9 cellular contexts compared by ENCODE assay signal in the genomic region with DNA sequence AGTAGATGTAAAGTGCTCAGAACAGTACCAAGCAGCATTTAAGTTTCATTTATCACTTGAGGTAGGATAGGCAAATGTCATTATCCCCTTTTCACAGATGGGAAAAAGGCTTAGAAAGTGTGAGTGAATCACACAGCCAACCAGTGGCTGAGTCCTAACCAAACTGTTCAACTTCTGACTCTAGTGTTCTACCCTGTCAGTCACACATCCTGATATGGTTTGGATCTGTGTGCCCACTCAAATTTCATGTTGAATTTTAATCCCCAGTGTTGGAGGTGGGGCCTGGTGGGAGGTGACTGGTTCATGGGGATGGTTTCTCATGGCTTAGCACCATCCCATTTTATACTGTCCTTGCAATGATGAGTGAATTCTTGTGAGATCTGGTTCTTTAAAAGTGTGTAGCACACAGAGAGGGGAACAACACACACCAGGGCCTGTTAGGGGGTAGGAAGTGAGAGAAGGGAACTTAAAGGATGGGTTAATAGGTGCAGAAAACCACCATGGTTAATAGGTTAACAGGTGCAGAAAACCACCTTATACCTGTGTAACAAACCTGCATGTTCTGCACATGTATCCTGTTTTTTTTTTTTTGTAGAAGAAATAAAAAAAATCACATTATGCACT.
DNase-seq lines count a peak whose midpoint lies in the region; ATAC-seq, FAIRE-seq and TF ChIP-seq lines count a peak whose summit lies in the region.
"Had no signal": no experiment of that assay in that cellular context is flagged by ENCODE, and none has a peak within 500 bp of the region (broad histone marks: within the 10 kb centered on the region; RNA-seq: fewer than 3 reads in every experiment).

No MANE protein-coding gene starts in this region.

- peak; percentile 92 for ATAC-seq in GM21529 (IDR thresholded peaks at IDR 0.05; ENCODE audit: unreplicated experiment)
- ATAC-seq in HG03558 (IDR thresholded peaks at IDR 0.05; ENCODE audit: extremely low read depth, unreplicated experiment): peak; percentile 92

- no peak for TF ChIP-seq EP300 in esophagus muscularis mucosa (IDR thresholded peaks at IDR 0.05)

- H3K9me3 ChIP-seq in esophagus muscularis mucosa (peaks cover 0 to 9% (median 0%) of the 10 kb centered on the region in 4 donors), esophagus squamous epithelium (no peaks in the 10 kb centered on the region)

- H3K27me3 ChIP-seq in esophagus muscularis mucosa (no peaks in the 10 kb centered on the region), esophagus squamous epithelium (no peaks in the 10 kb centered on the region)

- H3K4me3 ChIP-seq in esophagus muscularis mucosa: no peak overlapping the region
- no peak overlapping the region for H3K4me3 ChIP-seq in esophagus squamous epithelium

- DNase-seq in GM18507 (ENCODE audit: extremely low spot score, insufficient read length, low read depth): peak; percentile 8
- peak in 31 of 42 donors; percentile 3 to 75 (median 34) for DNase-seq in head of caudate nucleus
- DNase-seq in Kasumi-1 (lab: John Stamatoyannopoulos, UW): no peak
- DNase-seq in esophagus muscularis mucosa (ENCODE audit: extremely low spot score): no peak
- DNase-seq in AG08395 (ENCODE audit: low spot score): no peak
- DNase-seq in esophagus squamous epithelium (lab: John Stamatoyannopoulos, UW): no peak
- DNase-seq: natural killer cell had no signal

- H3K4me1 ChIP-seq in esophagus muscularis mucosa (no peaks in the 10 kb centered on the region), esophagus squamous epithelium (no peaks in the 10 kb centered on the region)

- no peaks in the 10 kb centered on the region for H3K36me3 ChIP-seq in esophagus muscularis mucosa
- no peaks in the 10 kb centered on the region for H3K36me3 ChIP-seq in esophagus squamous epithelium

- TF ChIP-seq POLR2A in esophagus muscularis mucosa (IDR thresholded peaks at IDR 0.05; ENCODE audit: low read depth) (no peak), esophagus squamous epithelium (IDR thresholded peaks at IDR 0.05) (no peak)

- H3K27ac ChIP-seq in esophagus muscularis mucosa (replicated peaks in 1 of 4) (no peak overlapping the region), esophagus squamous epithelium (no peak overlapping the region)

- peak; percentile 96 for FAIRE-seq in GM18507 (lab: Jason Lieb, UNC)

- intact Hi-C loops in head of caudate nucleus (cut with DNase I): no loop called here
- intact Hi-C loops in esophagus muscularis mucosa (cut with DNase I): no loop called here
- intact Hi-C loops in esophagus squamous epithelium (cut with DNase I): no loop called here

- TF ChIP-seq CTCF in esophagus muscularis mucosa (IDR thresholded peaks at IDR 0.05) (no peak), esophagus squamous epithelium (IDR thresholded peaks at IDR 0.05) (no peak)

Comparison
In these comparisons a context has a peak if more than half of its experiments do, and no peak if none do; other contexts are left out.
1. DNase-seq: peak in GM18507 (single experiment) and head of caudate nucleus (31 of 42); none in Kasumi-1 (0 of 2), esophagus muscularis mucosa (single experiment), AG08395 (single experiment) and esophagus squamous epithelium (single experiment).